9 cellular contexts compared by ENCODE assay signal in genomic region chr19:1106841-1107654, GRCh38. TPM values are rescaled to one million over a fixed set of nuclear protein-coding genes. Genes with fewer than 3 reads are reported as not detected.
A peak's percentile ranks its signal among the peaks of the same experiment; 100 is the strongest.
DNase-seq lines count a peak whose midpoint lies in the region; ATAC-seq and TF ChIP-seq lines count a peak whose summit lies in the region.
"Had no signal": no experiment of that assay in that cellular context is flagged by ENCODE, and none has a peak within 500 bp of the region (broad histone marks: within the 10 kb centered on the region; RNA-seq: fewer than 3 reads in every experiment).

No MANE protein-coding gene starts in this region.

- dilution Hi-C loops in mammary epithelial cell (cut with HindIII; ENCODE audit: low sequenced_read_pairs), result no loop called here

- no TSS peak for BruUV-seq in mammary epithelial cell (replicated peaks; lab: Mats Ljungman, UMichigan)

- H3K9me3 Mint-ChIP-seq in osteocyte (ENCODE audit: unreplicated experiment), result no peaks in the 10 kb centered on the region
- H3K9me3 Mint-ChIP-seq: stimulated activated naive CD8-positive, alpha-beta T cell treated with anti-CD3 and anti-CD28 coated beads, Interleukin-15, Interleukin-2, amounts not matched to agents 100 ng/mL and 50 ng/mL, for 24 hours had no signal

- H3K4me1 ChIP-seq in mammary epithelial cell (ENCODE audit: insufficient read depth, low read length), result peaks cover 28% of the 10 kb centered on the region

- no peaks in the 10 kb centered on the region for H3K27me3 ChIP-seq in mammary epithelial cell (ENCODE audit: insufficient read depth, low read length)

- no peak for TF ChIP-seq POLR2A in NB4 (IDR thresholded peaks at IDR 0.05; ENCODE audit: extremely low read depth, insufficient read length)

- intact Hi-C loops in mammary epithelial cell (cut with micrococcal nuclease), result no loop called here

- H3K4me2 ChIP-seq in mammary epithelial cell (ENCODE audit: insufficient read depth, low read depth, low read length), result no peak overlapping the region

- WGBS in mammary epithelial cell (ENCODE audit: low coverage, missing lambda C conversion rate), result 64% methylated on average over 9 of the region's 17 CpGs

- no peak overlapping the region for H3K4me3 Mint-ChIP-seq in osteocyte (ENCODE audit: unreplicated experiment)
- H3K4me3 Mint-ChIP-seq: stimulated activated naive CD8-positive, alpha-beta T cell treated with anti-CD3 and anti-CD28 coated beads, Interleukin-15, Interleukin-2, amounts not matched to agents 100 ng/mL and 50 ng/mL, for 24 hours had no signal

- H3K27ac Mint-ChIP-seq in osteocyte (ENCODE audit: unreplicated experiment), result no peak overlapping the region
- H3K27ac Mint-ChIP-seq: stimulated activated naive CD8-positive, alpha-beta T cell treated with anti-CD3 and anti-CD28 coated beads, Interleukin-15, Interleukin-2, amounts not matched to agents 100 ng/mL and 50 ng/mL, for 24 hours had no signal

- H3K9me3 ChIP-seq in mammary epithelial cell (replicated peaks; ENCODE audit: insufficient read depth, low read length), result no peaks in the 10 kb centered on the region

- DNase-seq in NB4 (ENCODE audit: low read depth) (peak; percentile 37), mammary epithelial cell (peak; percentile 55), osteocyte (ENCODE audit: extremely low spot score, unreplicated experiment) (no peak), D341Med (ENCODE audit: low spot score) (no peak), coronary artery (ENCODE audit: low spot score) (no peak)

- H3K4me3 ChIP-seq in NB4 (ENCODE audit: low read depth, low read length), result no peak overlapping the region
- H3K4me3 ChIP-seq in mammary epithelial cell (replicated peaks in 1 of 3; ENCODE audit: insufficient read depth in 1 of 3, low read depth in 2 of 3, low read length in 3 of 3), result no peak overlapping the region
- H3K4me3 ChIP-seq in coronary artery, result no peak overlapping the region

- in situ Hi-C loops in mammary epithelial cell (cut with MboI; ENCODE audit: low sequenced_read_pairs in 2 of 2), result loop anchor here in 1 of 2 donors (5.0 kb wide), 1 partner anchor 95 kb away; no protein-coding TSS in a partner anchor

- peaks cover 15% of the 10 kb centered on the region for H3K79me2 ChIP-seq in mammary epithelial cell (ENCODE audit: insufficient read depth, low read length)

- no peaks in the 10 kb centered on the region for H3K27me3 Mint-ChIP-seq in osteocyte (ENCODE audit: unreplicated experiment)
- H3K27me3 Mint-ChIP-seq: stimulated activated naive CD8-positive, alpha-beta T cell treated with anti-CD3 and anti-CD28 coated beads, Interleukin-15, Interleukin-2, amounts not matched to agents 100 ng/mL and 50 ng/mL, for 24 hours had no signal

- 0 out of 3 replicates have a peak, but pooled peaks have one; percentile 3 for TF ChIP-seq CTCF in GM12872 (IDR thresholded peaks at IDR 0.05; ENCODE audit: insufficient read depth, low read depth, low read length)
- no peak for TF ChIP-seq CTCF in NB4 (IDR thresholded peaks at IDR 0.05; ENCODE audit: low read depth, low read length)
- peak; percentile 6 to 39 for TF ChIP-seq CTCF in mammary epithelial cell (conservative IDR thresholded peaks at IDR 0.05 in 1 of 2, IDR thresholded peaks at IDR 0.05 in 1 of 2; ENCODE audit: extremely low read depth in 1 of 2, insufficient read depth in 1 of 2, low read depth in 1 of 2, low read length in 2 of 2)
- peak; percentile 15 for TF ChIP-seq CTCF in osteocyte (IDR thresholded peaks at IDR 0.05)
- no peak for TF ChIP-seq CTCF in coronary artery (IDR thresholded peaks at IDR 0.05)

- H3K9ac ChIP-seq in mammary epithelial cell (ENCODE audit: insufficient read depth, low read length), result no peak overlapping the region

- H3K27ac ChIP-seq in mammary epithelial cell (ENCODE audit: insufficient read depth, low read depth, low read length) (no peak overlapping the region), coronary artery (peak overlapping the region in 1 of 2 donors; percentile 7)

- H4K20me1 ChIP-seq in mammary epithelial cell (ENCODE audit: insufficient read depth, low read length), result peaks cover 13% of the 10 kb centered on the region

- H3K4me1 Mint-ChIP-seq in osteocyte (ENCODE audit: unreplicated experiment), result peaks cover 35% of the 10 kb centered on the region

- no peak overlapping the region for H2AFZ ChIP-seq in mammary epithelial cell (ENCODE audit: low read depth, low read length)

- CTCF ChIA-PET in mammary epithelial cell (lab: Charles Lee; ENCODE audit: low non-redundant PET), result no interaction called here

- H3K36me3 ChIP-seq in mammary epithelial cell (ENCODE audit: insufficient read depth, low read length), result no peaks in the 10 kb centered on the region

- ATAC-seq in HG02973 (IDR thresholded peaks at IDR 0.05; ENCODE audit: unreplicated experiment) (no peak), HG02885 (IDR thresholded peaks at IDR 0.05; ENCODE audit: poor library complexity, unreplicated experiment) (no peak)

- H3K36me3 Mint-ChIP-seq in osteocyte (ENCODE audit: unreplicated experiment), result peaks cover 3% of the 10 kb centered on the region

RNA-seq across cellular contexts. Expression of gene GPX4, which starts 3.3 kb away (rescaled TPM):
- total RNA-seq in mammary epithelial cell, result 100 to 1,000 TPM; 154 to 216 TPM
- polyA plus RNA-seq in mammary epithelial cell, result 357 TPM
- polyA minus RNA-seq in mammary epithelial cell, result 97.5 TPM
- 349 and 354 TPM in 2 replicates for total RNA-seq in osteocyte

RNA-seq across cellular contexts. Expression of gene POLR2E, which starts 11.9 kb away (rescaled TPM):
- total RNA-seq in mammary epithelial cell (100 to 1,000 TPM in 1 of 2 donors, 10 to 100 TPM in 1; 63.7 to 233 TPM), osteocyte (156 and 168 TPM in 2 replicates)
- polyA plus RNA-seq in mammary epithelial cell, result 258 TPM
- polyA minus RNA-seq in mammary epithelial cell, result 118 TPM

RNA-seq across cellular contexts. Expression of gene ARHGAP45, which starts 40.1 kb away (rescaled TPM):
- total RNA-seq in mammary epithelial cell, result 1 to 10 TPM in 1 of 2 donors, under 1 TPM in 1; 0.94 to 6.0 TPM
- 1.3 TPM for polyA plus RNA-seq in mammary epithelial cell
- 0.10 TPM for polyA minus RNA-seq in mammary epithelial cell
- total RNA-seq in osteocyte, result 0.67 and 0.99 TPM in 2 replicates

Comparison
In these comparisons a context has a peak if more than half of its experiments do, and no peak if none do; other contexts are left out.
1. CTCF ChIP-seq: peak in GM12872 (single experiment), mammary epithelial cell (2 of 2) and osteocyte (single experiment); none in NB4 (single experiment) and coronary artery (single experiment).
2. DNase-seq: peak in NB4 (single experiment) and mammary epithelial cell (single experiment); none in osteocyte (single experiment), D341Med (single experiment) and coronary artery (single experiment).